Comparison of ENCODE assay signal across 15 cellular contexts in genomic region chr1:55194851-55195250, GRCh38. TPM values are rescaled to one million over a fixed set of nuclear protein-coding genes. Genes with fewer than 3 reads are reported as not detected.
DNase-seq lines count a peak whose midpoint lies in the region; ATAC-seq and TF ChIP-seq lines count a peak whose summit lies in the region.
"Had no signal": no experiment of that assay in that cellular context is flagged by ENCODE, and none has a peak within 500 bp of the region (broad histone marks: within the 10 kb centered on the region; RNA-seq: fewer than 3 reads in every experiment).

No MANE protein-coding gene starts in this region.

- H3K9me3 Mint-ChIP-seq in activated T-cell treated with anti-CD3 and anti-CD28 coated beads, Interleukin-2, amount 50 U/mL, for 72 hours: peaks cover 0 to 1% of the 10 kb centered on the region in 2 donors
- peaks cover 5% of the 10 kb centered on the region for H3K9me3 Mint-ChIP-seq in endodermal cell
- no peaks in the 10 kb centered on the region for H3K9me3 Mint-ChIP-seq in stimulated activated memory B cell treated with anti-CD40 and anti-IgM and Interleukin-4, amounts not matched to agents 10 μg/mL and 1 μg/mL and 100 μg/mL, for 72 hours
- H3K9me3 Mint-ChIP-seq: activated CD4-positive, alpha-beta memory T cell treated with anti-CD3 and anti-CD28 coated beads for 36 hours had no signal

- H3K27me3 Mint-ChIP-seq in activated T-cell treated with anti-CD3 and anti-CD28 coated beads, Interleukin-2, amount 50 U/mL, for 72 hours (ENCODE audit: low read depth): no peaks in the 10 kb centered on the region
- no peaks in the 10 kb centered on the region for H3K27me3 Mint-ChIP-seq in endodermal cell (ENCODE audit: insufficient read depth)
- H3K27me3 Mint-ChIP-seq in stimulated activated memory B cell treated with anti-CD40 and anti-IgM and Interleukin-4, amounts not matched to agents 10 μg/mL and 1 μg/mL and 100 μg/mL, for 72 hours: no peaks in the 10 kb centered on the region
- H3K27me3 Mint-ChIP-seq: activated CD4-positive, alpha-beta memory T cell treated with anti-CD3 and anti-CD28 coated beads for 36 hours had no signal

- no peak overlapping the region for H3K9ac ChIP-seq in endodermal cell (ENCODE audit: extremely low read depth, low read length, poor library complexity, severe bottlenecking)

- 82 to 89% methylated on average over 3 of the region's 3 CpGs for WGBS in endodermal cell (ENCODE audit: insufficient coverage in 1 of 2, insufficient read length in 1 of 2), 2 experiments

- H3K4me3 ChIP-seq in endodermal cell (ENCODE audit: low read length): no peak overlapping the region
- H3K4me3 ChIP-seq in BE2C (ENCODE audit: low read depth, low read length): no peak overlapping the region
- H3K4me3 ChIP-seq: left ventricle myocardium inferior, SJCRH30, vagina had no signal

- H3K27ac Mint-ChIP-seq in activated T-cell treated with anti-CD3 and anti-CD28 coated beads, Interleukin-2, amount 50 U/mL, for 72 hours: peak overlapping the region; percentile 85
- H3K27ac Mint-ChIP-seq in endodermal cell: no peak overlapping the region
- peak overlapping the region; percentile 38 for H3K27ac Mint-ChIP-seq in stimulated activated memory B cell treated with anti-CD40 and anti-IgM and Interleukin-4, amounts not matched to agents 10 μg/mL and 1 μg/mL and 100 μg/mL, for 72 hours

- DNase-seq in activated T-cell treated with anti-CD3 and anti-CD28 coated beads, Interleukin-2, amount 50 U/mL, for 72 hours: no peak
- DNase-seq in activated T-cell treated with anti-CD3 and anti-CD28 coated beads for 4 hours (no peak), NOMO-1 (lab: John Stamatoyannopoulos, UW; ENCODE audit: unreplicated experiment in 2 of 2) (peak; percentile 35 to 44), endodermal cell (no peak), BE2C (no peak), left cardiac atrium (no peak), SW 1271 (lab: John Stamatoyannopoulos, UW) (no peak)
- DNase-seq: activated CD4-positive, alpha-beta memory T cell treated with anti-CD3 and anti-CD28 coated beads for 36 hours; COR-L47; cortex of kidney; left ventricle myocardium inferior; SJCRH30; stimulated activated CD4-positive, alpha-beta T cell treated with anti-CD3 and anti-CD28 coated beads, Interleukin-12 subunit alpha, Interleukin-12 subunit beta, amount 100 ng/mL, for 4 hours had no signal

- ATAC-seq in activated T-cell treated with anti-CD3 and anti-CD28 coated beads, Interleukin-2, amount 50 U/mL, for 72 hours (replicated peaks in 1 of 2): no peak
- no peak for ATAC-seq in stimulated activated memory B cell treated with anti-CD40 and anti-IgM and Interleukin-4, amounts not matched to agents 10 μg/mL and 1 μg/mL and 100 μg/mL, for 72 hours
- ATAC-seq in left cardiac atrium: no peak

- peaks cover 11% of the 10 kb centered on the region for H3K9me3 ChIP-seq in endodermal cell (ENCODE audit: control insufficient read depth, low read length)
- no peaks in the 10 kb centered on the region for H3K9me3 ChIP-seq in BE2C
- H3K9me3 ChIP-seq: left ventricle myocardium inferior, SJCRH30, vagina had no signal

- intact Hi-C loops in left cardiac atrium (cut with DNase I): no loop called here

- H3K36me3 ChIP-seq in endodermal cell (ENCODE audit: control insufficient read depth, insufficient read depth, low read length): peaks cover 26% of the 10 kb centered on the region
- H3K36me3 ChIP-seq in BE2C: no peaks in the 10 kb centered on the region
- H3K36me3 ChIP-seq: vagina had no signal

- H3K27me3 ChIP-seq in endodermal cell (ENCODE audit: control insufficient read depth, insufficient read depth, low read length, poor library complexity, severe bottlenecking): no peaks in the 10 kb centered on the region
- H3K27me3 ChIP-seq in BE2C: no peaks in the 10 kb centered on the region
- H3K27me3 ChIP-seq: SJCRH30, vagina had no signal

- peaks cover 59% of the 10 kb centered on the region for H3K4me1 Mint-ChIP-seq in activated T-cell treated with anti-CD3 and anti-CD28 coated beads, Interleukin-2, amount 50 U/mL, for 72 hours (ENCODE audit: low read depth)
- peaks cover 60% of the 10 kb centered on the region for H3K4me1 Mint-ChIP-seq in endodermal cell
- peaks cover 67% of the 10 kb centered on the region for H3K4me1 Mint-ChIP-seq in stimulated activated memory B cell treated with anti-CD40 and anti-IgM and Interleukin-4, amounts not matched to agents 10 μg/mL and 1 μg/mL and 100 μg/mL, for 72 hours

- peak overlapping the region in 1 of 2 donors; percentile 73 for H3K4me3 Mint-ChIP-seq in activated T-cell treated with anti-CD3 and anti-CD28 coated beads, Interleukin-2, amount 50 U/mL, for 72 hours
- peak overlapping the region; percentile 1 for H3K4me3 Mint-ChIP-seq in endodermal cell
- no peak overlapping the region for H3K4me3 Mint-ChIP-seq in stimulated activated memory B cell treated with anti-CD40 and anti-IgM and Interleukin-4, amounts not matched to agents 10 μg/mL and 1 μg/mL and 100 μg/mL, for 72 hours
- H3K4me3 Mint-ChIP-seq: activated CD4-positive, alpha-beta memory T cell treated with anti-CD3 and anti-CD28 coated beads for 36 hours had no signal

- H3K27ac ChIP-seq in endodermal cell (ENCODE audit: low read depth, low read length): no peak overlapping the region
- H3K27ac ChIP-seq: left ventricle myocardium inferior, SJCRH30, vagina had no signal

- H3K36me3 Mint-ChIP-seq in activated T-cell treated with anti-CD3 and anti-CD28 coated beads, Interleukin-2, amount 50 U/mL, for 72 hours (ENCODE audit: insufficient read depth in 2 of 2): peaks cover 5 to 15% of the 10 kb centered on the region in 2 donors
- peaks cover 20% of the 10 kb centered on the region for H3K36me3 Mint-ChIP-seq in endodermal cell (ENCODE audit: low read depth)
- peaks cover 41% of the 10 kb centered on the region for H3K36me3 Mint-ChIP-seq in stimulated activated memory B cell treated with anti-CD40 and anti-IgM and Interleukin-4, amounts not matched to agents 10 μg/mL and 1 μg/mL and 100 μg/mL, for 72 hours

- H3K4me1 ChIP-seq in endodermal cell (ENCODE audit: control insufficient read depth, insufficient read depth, low read length) (peaks cover 29% of the 10 kb centered on the region), BE2C (no peaks in the 10 kb centered on the region)
- H3K4me1 ChIP-seq: SJCRH30 had no signal

- no peak for TF ChIP-seq CTCF in endodermal cell (conservative IDR thresholded peaks at IDR 0.05)
- no peak for TF ChIP-seq CTCF in BE2C (IDR thresholded peaks at IDR 0.05; ENCODE audit: low read depth, low read length)

RNA-seq across cellular contexts. Expression of gene USP24, which starts 20.3 kb away (rescaled TPM):
- 10 to 100 TPM; 46.1 to 46.2 TPM for total RNA-seq in activated T-cell treated with anti-CD3 and anti-CD28 coated beads, Interleukin-2, amount 50 U/mL, for 72 hours
- total RNA-seq in endodermal cell: 10 to 100 TPM; 68.2 to 71.5 TPM
- polyA plus RNA-seq in endodermal cell (2013, experiment 1 of 2): 24.7 TPM
- 24.5 TPM for polyA plus RNA-seq in endodermal cell (2013, experiment 2 of 2)
- polyA plus RNA-seq in BE2C (2012; ENCODE audit: insufficient read depth, insufficient read length, low read depth): 11.6 TPM
- 10 to 100 TPM; 31.8 to 33.6 TPM for total RNA-seq in left cardiac atrium

Comparison
In these comparisons a context has a peak if more than half of its experiments do, and no peak if none do; other contexts are left out.
1. DNase-seq: peak in NOMO-1 (2 of 2); none in activated T-cell treated with anti-CD3 and anti-CD28 coated beads, Interleukin-2, amount 50 U/mL, for 72 hours (0 of 2), activated T-cell treated with anti-CD3 and anti-CD28 coated beads for 4 hours (single experiment), endodermal cell (single experiment), BE2C (single experiment), left cardiac atrium (single experiment) and SW 1271 (0 of 2).